In genomic region chr1:223129229-223129851, GRCh38 we compare ENCODE assay signal across 8 cellular contexts. TPM values are rescaled to one million over a fixed set of nuclear protein-coding genes. Genes with fewer than 3 reads are reported as not detected.
DNase-seq lines count a peak whose midpoint lies in the region; ATAC-seq lines count a peak whose summit lies in the region.

No MANE protein-coding gene starts in this region.

- H3K9ac ChIP-seq in HUES64 (ENCODE audit: low read depth, low read length) (peak overlapping the region; percentile 48; the same call in 1 of the 2 replicates), endocrine pancreas (ENCODE audit: control insufficient read depth, insufficient read depth, low read length) (no peak overlapping the region)

- DNase-seq in activated CD8-positive, alpha-beta T cell treated with anti-CD3 and anti-CD28 coated beads, Interleukin-2, amount 10 ng/mL, durations not matched to agents 7 days and 5 days: peak; percentile 63
- peak; percentile 74 for DNase-seq in mucosa of gallbladder (ENCODE audit: low spot score)
- DNase-seq in stimulated activated CD8-positive, alpha-beta memory T cell treated with anti-CD3 and anti-CD28 coated beads, Interleukin-7, amount 100 ng/mL, for 24 hours (ENCODE audit: low read depth): peak; percentile 33
- DNase-seq in NCI-H1436 treated with DMSO at 0.1 percent for 48 hours (lab: John Stamatoyannopoulos, UW): no peak

- ATAC-seq in GM19035 (IDR thresholded peaks at IDR 0.05; ENCODE audit: unreplicated experiment): peak; percentile 63
- peak; percentile 83 for ATAC-seq in activated CD8-positive, alpha-beta T cell treated with anti-CD3 and anti-CD28 coated beads, Interleukin-2, amount 10 ng/mL, durations not matched to agents 7 days and 5 days
- no peak for ATAC-seq in GM18858 (IDR thresholded peaks at IDR 0.05; ENCODE audit: unreplicated experiment)

- peak overlapping the region; percentile 50 for H3K4me3 ChIP-seq in HUES64 (ENCODE audit: low read length)
- H3K4me3 ChIP-seq in endocrine pancreas (ENCODE audit: control insufficient read depth, insufficient read depth, low read length): peak overlapping the region; percentile 22

- peaks cover 8% of the 10 kb centered on the region for H3K27me3 Mint-ChIP-seq in activated CD8-positive, alpha-beta T cell treated with anti-CD3 and anti-CD28 coated beads, Interleukin-2, amount 10 ng/mL, durations not matched to agents 7 days and 5 days (ENCODE audit: low read depth)

- peaks cover 8% of the 10 kb centered on the region for H3K4me1 ChIP-seq in HUES64 (ENCODE audit: insufficient read depth, low read length)
- H3K4me1 ChIP-seq in endocrine pancreas (ENCODE audit: control insufficient read depth, insufficient read depth, low read length): no peaks in the 10 kb centered on the region

- peaks cover 47% of the 10 kb centered on the region for H3K27me3 ChIP-seq in HUES64 (ENCODE audit: insufficient read depth, low read length)
- no peaks in the 10 kb centered on the region for H3K27me3 ChIP-seq in endocrine pancreas (ENCODE audit: control insufficient read depth, insufficient read depth, low read length)

- H3K36me3 ChIP-seq in HUES64 (ENCODE audit: insufficient read depth, low read length): no peaks in the 10 kb centered on the region
- H3K36me3 ChIP-seq in endocrine pancreas (ENCODE audit: control insufficient read depth, insufficient read depth, low read length): no peaks in the 10 kb centered on the region

- POLR2A ChIA-PET in activated CD8-positive, alpha-beta T cell treated with anti-CD3 and anti-CD28 coated beads, Interleukin-2, amount 10 ng/mL, durations not matched to agents 7 days and 5 days (lab: Charles Lee): no interaction called here

- no peak overlapping the region for H3K4me3 Mint-ChIP-seq in activated CD8-positive, alpha-beta T cell treated with anti-CD3 and anti-CD28 coated beads, Interleukin-2, amount 10 ng/mL, durations not matched to agents 7 days and 5 days

- no peaks in the 10 kb centered on the region for H3K36me3 Mint-ChIP-seq in activated CD8-positive, alpha-beta T cell treated with anti-CD3 and anti-CD28 coated beads, Interleukin-2, amount 10 ng/mL, durations not matched to agents 7 days and 5 days (ENCODE audit: low read depth)

- no peaks in the 10 kb centered on the region for H3K9me3 Mint-ChIP-seq in activated CD8-positive, alpha-beta T cell treated with anti-CD3 and anti-CD28 coated beads, Interleukin-2, amount 10 ng/mL, durations not matched to agents 7 days and 5 days (ENCODE audit: insufficient read depth)

- no peaks in the 10 kb centered on the region for H3K9me3 ChIP-seq in HUES64 (ENCODE audit: insufficient read depth, low read depth, low read length)
- no peaks in the 10 kb centered on the region for H3K9me3 ChIP-seq in endocrine pancreas (ENCODE audit: control insufficient read depth, low read length)

- H3K27ac ChIP-seq in HUES64 (ENCODE audit: low read depth, low read length): no peak overlapping the region

- CTCF ChIA-PET in activated CD8-positive, alpha-beta T cell treated with anti-CD3 and anti-CD28 coated beads, Interleukin-2, amount 10 ng/mL, durations not matched to agents 7 days and 5 days (lab: Charles Lee): interaction anchor here (0.7 to 1.9 kb wide), 18 partner anchors 10 to 566 kb away, joined by 3 to 8 read pairs (median 3); partner anchors contain the start of genes SUSD4 and TLR5

- WGBS in HUES64: 16% methylated on average over 35 of the region's 35 CpGs

- no peak overlapping the region for H3K27ac Mint-ChIP-seq in activated CD8-positive, alpha-beta T cell treated with anti-CD3 and anti-CD28 coated beads, Interleukin-2, amount 10 ng/mL, durations not matched to agents 7 days and 5 days

- peaks cover 13% of the 10 kb centered on the region for H3K4me1 Mint-ChIP-seq in activated CD8-positive, alpha-beta T cell treated with anti-CD3 and anti-CD28 coated beads, Interleukin-2, amount 10 ng/mL, durations not matched to agents 7 days and 5 days (ENCODE audit: low read depth)

RNA-seq across cellular contexts. Expression of gene TLR5, which starts 13.7 kb away (rescaled TPM):
- 0.30 TPM for polyA plus RNA-seq in HUES64 (2013, experiment 1 of 2)
- polyA plus RNA-seq in HUES64 (2013, experiment 2 of 2): 0.70 TPM
- under 1 TPM; 0.32 to 0.44 TPM for total RNA-seq in activated CD8-positive, alpha-beta T cell treated with anti-CD3 and anti-CD28 coated beads, Interleukin-2, amount 10 ng/mL, durations not matched to agents 7 days and 5 days
- total RNA-seq in mucosa of gallbladder: 15.5 TPM

Comparison
In these comparisons a context has a peak if more than half of its experiments do, and no peak if none do; other contexts are left out.
1. RNA of gene TLR5, which starts 13.7 kb away (total RNA-seq): 15.5 TPM in mucosa of gallbladder (single experiment); 0.32 to 0.44 TPM in activated CD8-positive, alpha-beta T cell treated with anti-CD3 and anti-CD28 coated beads, Interleukin-2, amount 10 ng/mL, durations not matched to agents 7 days and 5 days; every median in the first group is over 10 times any median in the second.